13 cellular contexts compared by ENCODE assay signal in the genomic region with DNA sequence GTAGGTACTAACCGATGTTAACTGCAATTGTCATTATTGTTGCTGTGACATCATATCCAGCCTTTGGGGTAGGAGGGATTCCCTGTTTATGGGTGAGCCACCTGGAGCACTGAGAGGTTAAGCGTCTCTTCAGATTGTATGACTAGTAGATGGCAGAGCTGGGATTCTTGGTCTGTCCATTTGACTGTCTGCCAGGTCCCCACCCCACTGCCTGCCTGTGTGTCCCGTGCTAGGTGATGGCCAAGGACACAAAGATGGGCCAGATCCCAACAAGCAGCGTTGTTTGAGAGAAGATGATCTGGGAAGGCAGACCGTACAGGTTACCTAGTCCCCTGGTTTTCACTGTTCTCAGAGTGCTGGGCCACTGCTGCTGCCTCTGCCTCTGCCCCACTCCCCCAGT. TPM values are rescaled to one million over a fixed set of nuclear protein-coding genes. Genes with fewer than 3 reads are reported as not detected.
DNase-seq lines count a peak whose midpoint lies in the region; ATAC-seq and TF ChIP-seq lines count a peak whose summit lies in the region.
"Had no signal": no experiment of that assay in that cellular context is flagged by ENCODE, and none has a peak within 500 bp of the region (broad histone marks: within the 10 kb centered on the region; RNA-seq: fewer than 3 reads in every experiment).

No MANE protein-coding gene starts in this region.

- no peak overlapping the region for H3K4me3 Mint-ChIP-seq in stimulated activated effector memory CD8-positive, alpha-beta T cell treated with anti-CD3 and anti-CD28 coated beads, Interleukin-12 subunit alpha, Interleukin-12 subunit beta, amount 100 ng/mL, for 72 hours
- H3K4me3 Mint-ChIP-seq: B cell; CD4-positive, alpha-beta T cell had no signal

- intact Hi-C loops in adrenal gland (cut with DNase I) (no loop called here), left ventricle myocardium superior (cut with micrococcal nuclease) (no loop called here), dorsolateral prefrontal cortex (cut with DNase I) (no loop called here)

- H3K27ac ChIP-seq in adrenal gland (peak overlapping the region in 4 of 5 donors; percentile 34 to 99 (median 60)), dorsolateral prefrontal cortex (no peak overlapping the region)

- peak overlapping the region; percentile 63 for H3K27ac Mint-ChIP-seq in stimulated activated effector memory CD8-positive, alpha-beta T cell treated with anti-CD3 and anti-CD28 coated beads, Interleukin-12 subunit alpha, Interleukin-12 subunit beta, amount 100 ng/mL, for 72 hours
- H3K27ac Mint-ChIP-seq: B cell had no signal

- 36 to 79% (median 57%) methylated on average over 2 to 5 of the region's 5 CpGs for WGBS in adrenal gland, 4 donors

- DNase-seq in adrenal gland: peak; percentile 73 to 95 (median 89)
- DNase-seq in left ventricle myocardium superior: peak; percentile 64
- no peak for DNase-seq in stimulated activated effector memory CD8-positive, alpha-beta T cell treated with anti-CD3 and anti-CD28 coated beads, Interleukin-12 subunit alpha, Interleukin-12 subunit beta, amount 100 ng/mL, for 72 hours (ENCODE audit: low spot score in 2 of 2)
- no peak for DNase-seq in DMS153 treated with DMSO at 0.1 percent for 48 hours (lab: John Stamatoyannopoulos, UW; ENCODE audit: unreplicated experiment)
- DNase-seq in dorsolateral prefrontal cortex: no peak
- DNase-seq in activated effector memory CD4-positive, alpha-beta T cell treated with Interleukin-2 at 50 U/mL for 16 hours: no peak
- DNase-seq: C1 segment of cervical spinal cord; CD4-positive, alpha-beta T cell; DND-41; GDM1 had no signal

- H3K9ac ChIP-seq in endocrine pancreas (ENCODE audit: control insufficient read depth, insufficient read depth, low read length): peak overlapping the region; percentile 6

- no peaks in the 10 kb centered on the region for H3K9me3 Mint-ChIP-seq in stimulated activated effector memory CD8-positive, alpha-beta T cell treated with anti-CD3 and anti-CD28 coated beads, Interleukin-12 subunit alpha, Interleukin-12 subunit beta, amount 100 ng/mL, for 72 hours
- H3K9me3 Mint-ChIP-seq: CD4-positive, alpha-beta T cell had no signal

- H3K4me1 Mint-ChIP-seq in stimulated activated effector memory CD8-positive, alpha-beta T cell treated with anti-CD3 and anti-CD28 coated beads, Interleukin-12 subunit alpha, Interleukin-12 subunit beta, amount 100 ng/mL, for 72 hours: peaks cover 43% of the 10 kb centered on the region

- H3K9me3 ChIP-seq in adrenal gland (replicated peaks in 1 of 3): no peaks in the 10 kb centered on the region
- no peaks in the 10 kb centered on the region for H3K9me3 ChIP-seq in endocrine pancreas (ENCODE audit: control insufficient read depth, low read length)
- H3K9me3 ChIP-seq: HAP-1 had no signal

- ATAC-seq in left ventricle myocardium superior: peak; percentile 73
- ATAC-seq in stimulated activated effector memory CD8-positive, alpha-beta T cell treated with anti-CD3 and anti-CD28 coated beads, Interleukin-12 subunit alpha, Interleukin-12 subunit beta, amount 100 ng/mL, for 72 hours: no peak

- H3K4me3 ChIP-seq in adrenal gland (no peak overlapping the region), endocrine pancreas (ENCODE audit: control insufficient read depth, insufficient read depth, low read length) (no peak overlapping the region), dorsolateral prefrontal cortex (no peak overlapping the region)
- H3K4me3 ChIP-seq: HAP-1 had no signal

- H3K36me3 Mint-ChIP-seq in stimulated activated effector memory CD8-positive, alpha-beta T cell treated with anti-CD3 and anti-CD28 coated beads, Interleukin-12 subunit alpha, Interleukin-12 subunit beta, amount 100 ng/mL, for 72 hours: peaks cover 100% of the 10 kb centered on the region

- H3K27me3 ChIP-seq in adrenal gland (no peaks in the 10 kb centered on the region), endocrine pancreas (ENCODE audit: control insufficient read depth, insufficient read depth, low read length) (no peaks in the 10 kb centered on the region), dorsolateral prefrontal cortex (no peaks in the 10 kb centered on the region)

- H3K4me1 ChIP-seq in adrenal gland (replicated peaks in 1 of 2) (peaks cover 8 to 51% of the 10 kb centered on the region in 2 donors), endocrine pancreas (ENCODE audit: control insufficient read depth, insufficient read depth, low read length) (no peaks in the 10 kb centered on the region)
- H3K4me1 ChIP-seq: HAP-1 had no signal

- H3K36me3 ChIP-seq in adrenal gland (replicated peaks in 1 of 2): peaks cover 0 to 98% of the 10 kb centered on the region in 2 donors
- H3K36me3 ChIP-seq in endocrine pancreas (ENCODE audit: control insufficient read depth, insufficient read depth, low read length): peaks cover 15% of the 10 kb centered on the region

- peak in 1 of 2 donors; percentile 35 for TF ChIP-seq POLR2A in adrenal gland (IDR thresholded peaks at IDR 0.05)

- TF ChIP-seq CTCF in adrenal gland (IDR thresholded peaks at IDR 0.05) (no peak), dorsolateral prefrontal cortex (IDR thresholded peaks at IDR 0.05 in 54 of 56, conservative IDR thresholded peaks at IDR 0.05 in 2 of 56; ENCODE audit: low read depth in 1 of 56, partially characterized antibody in 56 of 56) (no peak)

RNA-seq across cellular contexts. Expression of a gene that starts 16.6 kb away (rescaled TPM):
- total RNA-seq in adrenal gland (1,000 to 10,000 TPM in 1 of 8 donors, 100 to 1,000 TPM in 7; 161 to 1,330 (median 328) TPM), left ventricle myocardium superior (372 TPM), dorsolateral prefrontal cortex (100 to 1,000 TPM; 220 to 524 (median 400) TPM)
- polyA plus RNA-seq in adrenal gland: 100 to 1,000 TPM; 349 to 638 (median 554) TPM

RNA-seq across cellular contexts. Expression of a gene that starts 35.1 kb away (rescaled TPM):
- total RNA-seq in adrenal gland: 100 to 1,000 TPM in 1 of 8 donors, 10 to 100 TPM in 6, 1 to 10 TPM in 1; 7.4 to 180 (median 29.2) TPM
- 10 to 100 TPM; 13.2 to 61.2 (median 15.1) TPM for polyA plus RNA-seq in adrenal gland
- 6.6 TPM for total RNA-seq in left ventricle myocardium superior
- total RNA-seq in dorsolateral prefrontal cortex: 10 to 100 TPM; 10.9 to 29.4 (median 18.2) TPM

Comparison
In these comparisons a context has a peak if more than half of its experiments do, and no peak if none do; other contexts are left out.
1. DNase-seq: peak in adrenal gland (7 of 7) and left ventricle myocardium superior (single experiment); none in stimulated activated effector memory CD8-positive, alpha-beta T cell treated with anti-CD3 and anti-CD28 coated beads, Interleukin-12 subunit alpha, Interleukin-12 subunit beta, amount 100 ng/mL, for 72 hours (0 of 2), DMS153 treated with DMSO at 0.1 percent for 48 hours (single experiment), dorsolateral prefrontal cortex (0 of 10) and activated effector memory CD4-positive, alpha-beta T cell treated with Interleukin-2 at 50 U/mL for 16 hours (single experiment).
2. H3K27ac ChIP-seq: peak in adrenal gland (4 of 5); none in dorsolateral prefrontal cortex (0 of 59).